In genomic region chr9:35903049-35903448, GRCh38 we compare ENCODE assay signal across 8 cellular contexts. TPM values are rescaled to one million over a fixed set of nuclear protein-coding genes. Genes with fewer than 3 reads are reported as not detected.
A peak's percentile ranks its signal among the peaks of the same experiment; 100 is the strongest.
DNase-seq lines count a peak whose midpoint lies in the region; ATAC-seq and TF ChIP-seq lines count a peak whose summit lies in the region.

No MANE protein-coding gene starts in this region.

- H3K36me3 ChIP-seq in OCI-LY1 (ENCODE audit: insufficient read depth, low read length) (no peaks in the 10 kb centered on the region), right lobe of liver (no peaks in the 10 kb centered on the region)

- no peak overlapping the region for H3K4me2 ChIP-seq in OCI-LY1 (ENCODE audit: low read length)

- H3K9ac ChIP-seq in OCI-LY1 (ENCODE audit: low read length) = no peak overlapping the region

- TF ChIP-seq POLR2A in right lobe of liver (IDR thresholded peaks at IDR 0.05) = no peak

- H3K4me3 ChIP-seq in OCI-LY1 (ENCODE audit: low read depth, low read length, poor library complexity, severe bottlenecking) (no peak overlapping the region), right lobe of liver (no peak overlapping the region)

- H3K9me2 ChIP-seq in OCI-LY1 (ENCODE audit: low read depth, low read length) = no peaks in the 10 kb centered on the region

- H3K9me3 ChIP-seq in OCI-LY1 (ENCODE audit: low read length) = no peaks in the 10 kb centered on the region
- H3K9me3 ChIP-seq in right lobe of liver = no peaks in the 10 kb centered on the region

- in situ Hi-C loops in T47D (cut with HindIII; ENCODE audit: low pct_unique_long_range_greater_than_20kb, low sequenced_read_pairs) = no loop called here

- ATAC-seq in right lobe of liver = peak; percentile 27 to 56 (median 36)
- ATAC-seq in GM18520 (IDR thresholded peaks at IDR 0.05; ENCODE audit: unreplicated experiment) = no peak
- ATAC-seq in HG03097 (IDR thresholded peaks at IDR 0.05; ENCODE audit: low FRiP score, unreplicated experiment) = no peak

- no peak overlapping the region for H2AFZ ChIP-seq in OCI-LY1 (ENCODE audit: low read length)

- TF ChIP-seq CTCF in OCI-LY1 (IDR thresholded peaks at IDR 0.05; ENCODE audit: low read length) = peak; percentile 82
- TF ChIP-seq CTCF in right lobe of liver (IDR thresholded peaks at IDR 0.05) = peak; percentile 72 to 92 (median 74)

- H3K79me2 ChIP-seq in OCI-LY1 (ENCODE audit: insufficient read depth, low read length) = no peaks in the 10 kb centered on the region

- 14% methylated on average over 3 of the region's 3 CpGs for WGBS in right lobe of liver (ENCODE audit: insufficient coverage, low coverage, low lambda C conversion rate, missing lambda C conversion rate)

- H3F3A ChIP-seq in OCI-LY1 (ENCODE audit: insufficient read depth, low read length) = no peaks in the 10 kb centered on the region

- DNase-seq in activated T-cell treated with anti-CD3 and anti-CD28 coated beads for 24 hours (ENCODE audit: low read depth) = peak; percentile 38
- DNase-seq in activated T-cell treated with anti-CD3 and anti-CD28 coated beads, Interleukin-2, amount 50 U/mL, for 48 hours = no peak
- peak; percentile 62 for DNase-seq in HuH-7 (ENCODE audit: low spot score)
- DNase-seq in T47D (ENCODE audit: low read depth in 1 of 2, low spot score in 1 of 2) = peak; percentile 39 to 82
- DNase-seq in right lobe of liver = no peak

- H3K27me3 ChIP-seq in OCI-LY1 (ENCODE audit: insufficient read depth, low read length) (no peaks in the 10 kb centered on the region; the same call in 1 of the 2 replicates), right lobe of liver (no peaks in the 10 kb centered on the region)

- intact Hi-C loops in right lobe of liver (cut with DNase I) = no loop called here

- H3K27ac ChIP-seq in OCI-LY1 (ENCODE audit: low read depth, low read length, poor library complexity, severe bottlenecking) = no peak overlapping the region
- H3K27ac ChIP-seq in right lobe of liver = no peak overlapping the region

- no peaks in the 10 kb centered on the region for H4K20me1 ChIP-seq in OCI-LY1 (ENCODE audit: insufficient read depth, low read length)

- H3K4me1 ChIP-seq in OCI-LY1 (ENCODE audit: insufficient read depth, low read length, severe bottlenecking) (no peaks in the 10 kb centered on the region), right lobe of liver (peaks cover 0 to 28% (median 18%) of the 10 kb centered on the region in 4 donors)

RNA-seq across cellular contexts. Expression of gene HRCT1, which starts 3.0 kb away (rescaled TPM):
- 1 to 10 TPM in 3 of 6 experiments, under 1 TPM in 3; 0.40 to 1.4 (median 0.98) TPM for total RNA-seq in right lobe of liver

RNA-seq across cellular contexts. Expression of gene SPAAR, which starts 6.2 kb away (rescaled TPM):
- 1 to 10 TPM in 1 of 6 experiments, under 1 TPM in 5; 0.37 to 1.4 (median 0.84) TPM for total RNA-seq in right lobe of liver

RNA-seq across cellular contexts. Expression of gene OR13J1, which starts 32.8 kb away (rescaled TPM):
- total RNA-seq in right lobe of liver = not detected

RNA-seq across cellular contexts. Expression of gene OR2S2, which starts 54.9 kb away (rescaled TPM):
- not detected for total RNA-seq in right lobe of liver

Comparison
In these comparisons a context has a peak if more than half of its experiments do, and no peak if none do; other contexts are left out.
1. DNase-seq: peak in activated T-cell treated with anti-CD3 and anti-CD28 coated beads for 24 hours (single experiment), HuH-7 (single experiment) and T47D (2 of 2); none in activated T-cell treated with anti-CD3 and anti-CD28 coated beads, Interleukin-2, amount 50 U/mL, for 48 hours (0 of 2) and right lobe of liver (0 of 3).
2. ATAC-seq: peak in right lobe of liver (4 of 4); none in GM18520 (single experiment) and HG03097 (single experiment).